ENCODE assay signal across 14 cellular contexts in the genomic region with DNA sequence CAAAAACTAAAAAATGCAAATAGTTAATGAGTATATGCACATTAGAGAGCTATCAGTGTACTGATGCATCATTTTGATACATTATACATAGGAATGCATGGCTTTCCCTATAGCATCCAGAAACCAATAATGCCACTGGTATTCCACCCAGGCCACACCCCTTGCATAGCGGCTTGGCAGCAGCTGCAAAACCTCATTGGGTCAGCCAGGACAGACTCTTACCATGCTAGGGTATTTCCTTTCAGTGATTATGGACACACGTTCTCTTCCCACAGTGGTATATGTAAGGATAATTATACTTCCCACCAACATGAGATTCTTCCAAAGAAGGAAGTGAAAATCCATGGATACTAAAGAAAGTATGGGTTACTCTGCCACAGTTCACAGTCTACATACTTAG.
DNase-seq lines count a peak whose midpoint lies in the region; ATAC-seq and TF ChIP-seq lines count a peak whose summit lies in the region.
"Had no signal": no experiment of that assay in that cellular context is flagged by ENCODE, and none has a peak within 500 bp of the region (broad histone marks: within the 10 kb centered on the region; RNA-seq: fewer than 3 reads in every experiment).

No MANE protein-coding gene starts in this region.

- H3K36me3 ChIP-seq in SJCRH30 (no peaks in the 10 kb centered on the region; the same call in 1 of the 2 replicates), fibroblast of lung (ENCODE audit: control insufficient read depth, insufficient read depth, low read length) (no peaks in the 10 kb centered on the region), mammary epithelial cell (ENCODE audit: insufficient read depth, low read length) (no peaks in the 10 kb centered on the region)
- H3K36me3 ChIP-seq: BLaER1 had no signal

- DNase-seq in Daoy (ENCODE audit: low read depth), result peak; percentile 15
- peak; percentile 60 to 62 for DNase-seq in SJCRH30
- DNase-seq in fibroblast of lung (ENCODE audit: low read depth in 2 of 2), result peak; percentile 31 to 38
- peak; percentile 56 for DNase-seq in myocyte (ENCODE audit: low read depth)
- no peak for DNase-seq in mammary epithelial cell
- no peak for DNase-seq in GM19240 (ENCODE audit: insufficient read length, low spot score)
- DNase-seq: 8988T, AML-193, DMS53, GOT3, H9 had no signal

- H2AFZ ChIP-seq in fibroblast of lung (ENCODE audit: low read length), result no peak overlapping the region
- no peak overlapping the region for H2AFZ ChIP-seq in mammary epithelial cell (ENCODE audit: low read depth, low read length)

- WGBS in mammary epithelial cell (ENCODE audit: low coverage, missing lambda C conversion rate), result 82% methylated on average over 2 of the region's 2 CpGs

- TF ChIP-seq CTCF in fibroblast of lung (conservative IDR thresholded peaks at IDR 0.05 in 1 of 2, IDR thresholded peaks at IDR 0.05 in 1 of 2; ENCODE audit: low read depth in 1 of 2, low read length in 2 of 2), result no peak
- TF ChIP-seq CTCF in mammary epithelial cell (conservative IDR thresholded peaks at IDR 0.05 in 1 of 2, IDR thresholded peaks at IDR 0.05 in 1 of 2; ENCODE audit: extremely low read depth in 1 of 2, insufficient read depth in 1 of 2, low read depth in 1 of 2, low read length in 2 of 2), result no peak

- H3K4me1 ChIP-seq in SJCRH30, result peaks cover 19% of the 10 kb centered on the region
- no peaks in the 10 kb centered on the region for H3K4me1 ChIP-seq in fibroblast of lung (ENCODE audit: control insufficient read depth, extremely low read depth, insufficient read depth, low read length)
- H3K4me1 ChIP-seq in mammary epithelial cell (ENCODE audit: insufficient read depth, low read length), result no peaks in the 10 kb centered on the region
- H3K4me1 ChIP-seq: BLaER1 had no signal

- no peaks in the 10 kb centered on the region for H3K79me2 ChIP-seq in fibroblast of lung (ENCODE audit: control insufficient read depth, insufficient read depth, low read length)
- no peaks in the 10 kb centered on the region for H3K79me2 ChIP-seq in mammary epithelial cell (ENCODE audit: insufficient read depth, low read length)

- BruUV-seq in mammary epithelial cell (replicated peaks; lab: Mats Ljungman, UMichigan), result no TSS peak

- H4K20me1 ChIP-seq in fibroblast of lung (ENCODE audit: control insufficient read depth, extremely low read depth, insufficient read depth, low read length), result no peaks in the 10 kb centered on the region
- H4K20me1 ChIP-seq in mammary epithelial cell (ENCODE audit: insufficient read depth, low read length), result no peaks in the 10 kb centered on the region
- H4K20me1 ChIP-seq: BLaER1 had no signal

- H3K4me2 ChIP-seq in fibroblast of lung (ENCODE audit: extremely low read depth, insufficient read depth, low read length) (no peak overlapping the region), mammary epithelial cell (ENCODE audit: insufficient read depth, low read depth, low read length) (no peak overlapping the region)
- H3K4me2 ChIP-seq: BLaER1 had no signal

- CTCF ChIA-PET in mammary epithelial cell (lab: Charles Lee; ENCODE audit: low non-redundant PET), result no interaction called here

- H3K27ac ChIP-seq in SJCRH30, result peak overlapping the region; percentile 42; the same call in 1 of the 2 replicates
- no peak overlapping the region for H3K27ac ChIP-seq in fibroblast of lung (ENCODE audit: insufficient read depth, low read length)
- no peak overlapping the region for H3K27ac ChIP-seq in mammary epithelial cell (ENCODE audit: insufficient read depth, low read depth, low read length)
- H3K27ac ChIP-seq: BLaER1 had no signal

- in situ Hi-C loops in mammary epithelial cell (cut with MboI; ENCODE audit: low sequenced_read_pairs in 2 of 2), result loop anchor here in 1 of 2 donors (25.0 kb wide), 2 partner anchors 372 to 772 kb away; no protein-coding TSS in a partner anchor

- 0 out of 2 replicates have a peak, but pooled peaks cover 5% of the 10 kb centered on the region for H3K9me3 ChIP-seq in SJCRH30 (replicated peaks)
- H3K9me3 ChIP-seq in fibroblast of lung (ENCODE audit: control insufficient read depth, insufficient read depth, low read depth, low read length), result no peaks in the 10 kb centered on the region
- H3K9me3 ChIP-seq in mammary epithelial cell (replicated peaks; ENCODE audit: insufficient read depth, low read length), result no peaks in the 10 kb centered on the region

- H3K4me3 ChIP-seq in SJCRH30 (no peak overlapping the region), fibroblast of lung (replicated peaks in 1 of 4; ENCODE audit: control extremely low read depth in 1 of 4, insufficient read depth in 1 of 4, low read depth in 3 of 4, low read length in 4 of 4) (no peak overlapping the region), mammary epithelial cell (replicated peaks in 1 of 3; ENCODE audit: insufficient read depth in 1 of 3, low read depth in 2 of 3, low read length in 3 of 3) (no peak overlapping the region)
- H3K4me3 ChIP-seq: BLaER1 had no signal

- no peaks in the 10 kb centered on the region for H3K27me3 ChIP-seq in SJCRH30
- H3K27me3 ChIP-seq in fibroblast of lung (ENCODE audit: control insufficient read depth, insufficient read depth, low read length), result no peaks in the 10 kb centered on the region
- H3K27me3 ChIP-seq in mammary epithelial cell (ENCODE audit: insufficient read depth, low read length), result no peaks in the 10 kb centered on the region
- H3K27me3 ChIP-seq: BLaER1 had no signal

- intact Hi-C loops in mammary epithelial cell (cut with micrococcal nuclease), result no loop called here

- H3K9ac ChIP-seq in fibroblast of lung (ENCODE audit: insufficient read depth, low read length) (no peak overlapping the region), mammary epithelial cell (ENCODE audit: insufficient read depth, low read length) (no peak overlapping the region)
- H3K9ac ChIP-seq: BLaER1 had no signal

- ATAC-seq in GM18907 (IDR thresholded peaks at IDR 0.05; ENCODE audit: unreplicated experiment) (no peak), HG03039 (IDR thresholded peaks at IDR 0.05; ENCODE audit: unreplicated experiment) (no peak)

- dilution Hi-C loops in mammary epithelial cell (cut with HindIII; ENCODE audit: low sequenced_read_pairs), result no loop called here

Comparison
In these comparisons a context has a peak if more than half of its experiments do, and no peak if none do; other contexts are left out.
1. DNase-seq: peak in Daoy (single experiment), SJCRH30 (2 of 2), fibroblast of lung (2 of 2) and myocyte (single experiment); none in mammary epithelial cell (single experiment) and GM19240 (single experiment).